In genomic region chr4:83046693-83047473, GRCh38 we compare ENCODE assay signal across 35 cellular contexts.
"Had no signal": no experiment of that assay in that cellular context is flagged by ENCODE, and none has a peak within 500 bp of the region (broad histone marks: within the 10 kb centered on the region; RNA-seq: fewer than 3 reads in every experiment).

No MANE protein-coding gene starts in this region.

- H3K4me3 Mint-ChIP-seq: activated naive CD4-positive, alpha-beta T cell treated with anti-CD3 and anti-CD28 coated beads for 36 hours; activated naive CD8-positive, alpha-beta T cell treated with anti-CD3 and anti-CD28 coated beads, Interleukin-2, amount 10 ng/mL, durations not matched to agents 7 days and 5 days; activated T-helper 1 cell treated with anti-CD3 and anti-CD28 coated beads, Interleukin-12 subunit alpha, Interleukin-12 subunit beta, Interleukin-2, Interleukin-4 antibody, amounts not matched to agents 30 ng/mL and 10 ng/mL and 1 ng/mL, durations not matched to agents 14 hours and 24 hours and 36 hours; dendritic cell treated with granulocyte-macrophage colony-stimulating factor and Interleukin-4, amounts not matched to agents 40 ng/mL and 50 ng/mL, for 4 days; endodermal cell; mesothelial cell of epicardium; naive thymus-derived CD4-positive, alpha-beta T cell; stimulated activated effector memory CD8-positive, alpha-beta T cell treated with anti-CD3 and anti-CD28 coated beads, Interleukin-12 subunit alpha, Interleukin-12 subunit beta, amount 100 ng/mL, for 72 hours; stimulated activated naive CD8-positive, alpha-beta T cell treated with anti-CD3 and anti-CD28 coated beads, Interleukin-15, Interleukin-2, amounts not matched to agents 100 ng/mL and 50 ng/mL, for 24 hours; T-helper 17 cell had no signal

- H3K9me3 ChIP-seq: ascending aorta, gastrocnemius medialis, ovary, thoracic aorta, upper lobe of right lung had no signal

- H3K4me3 ChIP-seq: ascending aorta, gastrocnemius medialis, ovary, skin epidermis, thoracic aorta, upper lobe of right lung had no signal

- H3K27ac Mint-ChIP-seq: activated naive CD4-positive, alpha-beta T cell treated with anti-CD3 and anti-CD28 coated beads for 36 hours; activated naive CD8-positive, alpha-beta T cell treated with anti-CD3 and anti-CD28 coated beads, Interleukin-2, amount 10 ng/mL, durations not matched to agents 7 days and 5 days; activated T-helper 1 cell treated with anti-CD3 and anti-CD28 coated beads, Interleukin-12 subunit alpha, Interleukin-12 subunit beta, Interleukin-2, Interleukin-4 antibody, amounts not matched to agents 30 ng/mL and 10 ng/mL and 1 ng/mL, durations not matched to agents 14 hours and 24 hours and 36 hours; dendritic cell treated with granulocyte-macrophage colony-stimulating factor and Interleukin-4, amounts not matched to agents 40 ng/mL and 50 ng/mL, for 4 days; endodermal cell; mesothelial cell of epicardium; naive thymus-derived CD4-positive, alpha-beta T cell; progenitor cell of endocrine pancreas; stimulated activated effector memory CD8-positive, alpha-beta T cell treated with anti-CD3 and anti-CD28 coated beads, Interleukin-12 subunit alpha, Interleukin-12 subunit beta, amount 100 ng/mL, for 72 hours; stimulated activated naive CD8-positive, alpha-beta T cell treated with anti-CD3 and anti-CD28 coated beads, Interleukin-15, Interleukin-2, amounts not matched to agents 100 ng/mL and 50 ng/mL, for 24 hours; T-helper 17 cell had no signal

- DNase-seq: activated CD4-positive, alpha-beta T cell treated with anti-CD3 and anti-CD28 coated beads for 48 hours; activated CD4-positive, alpha-beta T cell treated with anti-CD3 and anti-CD28 coated beads, Interleukin-2, amount 50 U/mL, for 48 hours; activated CD8-positive, alpha-beta memory T cell treated with anti-CD3 and anti-CD28 coated beads for 24 hours; activated CD8-positive, alpha-beta memory T cell treated with anti-CD3 and anti-CD28 coated beads, Interleukin-2, amount 50 U/mL, for 4 hours; activated effector memory CD4-positive, alpha-beta T cell treated with anti-CD3 and anti-CD28 coated beads, Interleukin-2, amount 50 U/mL, for 16 hours; activated naive CD4-positive, alpha-beta T cell treated with anti-CD3 and anti-CD28 coated beads for 36 hours; activated naive CD8-positive, alpha-beta T cell treated with anti-CD3 and anti-CD28 coated beads, Interleukin-2, amount 10 ng/mL, durations not matched to agents 7 days and 5 days; activated T-cell treated with anti-CD3 and anti-CD28 coated beads, Interleukin-2, amount 50 U/mL, for 1 hour; brain microvascular endothelial cell; central memory CD4-positive, alpha-beta T cell; endodermal cell; erythroblast; gastrocnemius medialis; glutamatergic neuron; islet precursor cell; left cardiac atrium; naive thymus-derived CD4-positive, alpha-beta T cell; ovary; retina; stimulated activated CD4-positive, alpha-beta T cell treated with anti-CD3 and anti-CD28 coated beads, Interleukin-4, amount 100 ng/mL, for 24 hours; T-helper 17 cell; T1000; upper lobe of right lung; WERI-Rb-1 had no signal

- H3K27me3 Mint-ChIP-seq: activated naive CD8-positive, alpha-beta T cell treated with anti-CD3 and anti-CD28 coated beads, Interleukin-2, amount 10 ng/mL, durations not matched to agents 7 days and 5 days; dendritic cell treated with granulocyte-macrophage colony-stimulating factor and Interleukin-4, amounts not matched to agents 40 ng/mL and 50 ng/mL, for 4 days; naive thymus-derived CD4-positive, alpha-beta T cell; progenitor cell of endocrine pancreas; stimulated activated naive CD8-positive, alpha-beta T cell treated with anti-CD3 and anti-CD28 coated beads, Interleukin-15, Interleukin-2, amounts not matched to agents 100 ng/mL and 50 ng/mL, for 24 hours; T-helper 17 cell had no signal

- H3K36me3 ChIP-seq: brain microvascular endothelial cell, ovary had no signal

- H3K4me1 Mint-ChIP-seq: mesothelial cell of epicardium; stimulated activated effector memory CD8-positive, alpha-beta T cell treated with anti-CD3 and anti-CD28 coated beads, Interleukin-12 subunit alpha, Interleukin-12 subunit beta, amount 100 ng/mL, for 72 hours had no signal

- ATAC-seq: activated CD4-positive, CD25-positive, alpha-beta regulatory T cell treated with anti-CD3 and anti-CD28 coated beads, Interleukin-2, amount 50 U/mL, for 24 hours; gastrocnemius medialis; left cardiac atrium; naive thymus-derived CD4-positive, alpha-beta T cell; sciatic nerve; stimulated activated effector memory CD8-positive, alpha-beta T cell treated with anti-CD3 and anti-CD28 coated beads, Interleukin-12 subunit alpha, Interleukin-12 subunit beta, amount 100 ng/mL, for 72 hours; T-helper 17 cell; upper lobe of right lung had no signal

- H3K27me3 ChIP-seq: ascending aorta, brain microvascular endothelial cell, gastrocnemius medialis, ovary, upper lobe of right lung had no signal

- H3K27ac ChIP-seq: ascending aorta, brain microvascular endothelial cell, ovary, skin epidermis, thoracic aorta, upper lobe of right lung, WERI-Rb-1 had no signal

- H3K4me1 ChIP-seq: ascending aorta, upper lobe of right lung had no signal

- H3K9me3 Mint-ChIP-seq: activated naive CD4-positive, alpha-beta T cell treated with anti-CD3 and anti-CD28 coated beads for 36 hours; activated naive CD8-positive, alpha-beta T cell treated with anti-CD3 and anti-CD28 coated beads, Interleukin-2, amount 10 ng/mL, durations not matched to agents 7 days and 5 days; activated T-helper 1 cell treated with anti-CD3 and anti-CD28 coated beads, Interleukin-12 subunit alpha, Interleukin-12 subunit beta, Interleukin-2, Interleukin-4 antibody, amounts not matched to agents 30 ng/mL and 10 ng/mL and 1 ng/mL, durations not matched to agents 14 hours and 24 hours and 36 hours; dendritic cell treated with granulocyte-macrophage colony-stimulating factor and Interleukin-4, amounts not matched to agents 40 ng/mL and 50 ng/mL, for 4 days; endodermal cell; mesothelial cell of epicardium; naive thymus-derived CD4-positive, alpha-beta T cell; stimulated activated effector memory CD8-positive, alpha-beta T cell treated with anti-CD3 and anti-CD28 coated beads, Interleukin-12 subunit alpha, Interleukin-12 subunit beta, amount 100 ng/mL, for 72 hours; stimulated activated naive CD8-positive, alpha-beta T cell treated with anti-CD3 and anti-CD28 coated beads, Interleukin-15, Interleukin-2, amounts not matched to agents 100 ng/mL and 50 ng/mL, for 24 hours had no signal
